In genomic region chr16:81136331-81137011, GRCh38 we compare ENCODE assay signal across 16 cellular contexts. TPM values are rescaled to one million over a fixed set of nuclear protein-coding genes. Genes with fewer than 3 reads are reported as not detected.
DNase-seq lines count a peak whose midpoint lies in the region; ATAC-seq and TF ChIP-seq lines count a peak whose summit lies in the region.
"Had no signal": no experiment of that assay in that cellular context is flagged by ENCODE, and none has a peak within 500 bp of the region (broad histone marks: within the 10 kb centered on the region; RNA-seq: fewer than 3 reads in every experiment).

No MANE protein-coding gene starts in this region.

- CTCF ChIA-PET in activated CD4-positive, alpha-beta T cell treated with anti-CD3 and anti-CD28 coated beads for 36 hours (lab: Charles Lee), result interaction anchor here (0.7 to 0.9 kb wide), 2 partner anchors 103 to 132 kb away, joined by 3 read pairs; no protein-coding TSS in a partner anchor

- no peaks in the 10 kb centered on the region for H3K9me3 Mint-ChIP-seq in brain
- H3K9me3 Mint-ChIP-seq in activated CD4-positive, alpha-beta T cell treated with anti-CD3 and anti-CD28 coated beads for 36 hours (ENCODE audit: low read depth), result no peaks in the 10 kb centered on the region
- H3K9me3 Mint-ChIP-seq: activated T-cell treated with anti-CD3 and anti-CD28 coated beads, Interleukin-2, amount 50 U/mL, for 24 hours; naive B cell; T-cell had no signal

- peaks cover 19% of the 10 kb centered on the region for H3K4me1 Mint-ChIP-seq in brain
- H3K4me1 Mint-ChIP-seq in activated CD4-positive, alpha-beta T cell treated with anti-CD3 and anti-CD28 coated beads for 36 hours, result no peaks in the 10 kb centered on the region
- H3K4me1 Mint-ChIP-seq: naive B cell, T-cell had no signal

- DNase-seq in NCI-H1092 treated with DMSO at 0.1 percent for 48 hours (lab: John Stamatoyannopoulos, UW) (peak; percentile 40), NCI-H1092 (lab: John Stamatoyannopoulos, UW) (no peak), medulla oblongata (ENCODE audit: extremely low spot score) (peak; percentile 54), AML-193 (lab: John Stamatoyannopoulos, UW) (no peak), NCI-H2081 treated with DMSO at 0.1 percent for 48 hours (lab: John Stamatoyannopoulos, UW) (no peak)
- DNase-seq in activated CD4-positive, alpha-beta T cell treated with anti-CD3 and anti-CD28 coated beads for 36 hours, result no peak
- DNase-seq: activated T-cell treated with anti-CD3 and anti-CD28 coated beads, Interleukin-2, amount 50 U/mL, for 24 hours; effector CD8-positive, alpha-beta T cell; foreskin melanocyte; H7; Kasumi-1; naive B cell; Peyer's patch; T-cell had no signal

- TF ChIP-seq CTCF in brain (conservative IDR thresholded peaks at IDR 0.05), result no peak

- intact Hi-C loops in activated CD4-positive, alpha-beta T cell treated with anti-CD3 and anti-CD28 coated beads for 36 hours (cut with DNase I, micrococcal nuclease), result no loop called here

- peak overlapping the region in 3 of 5 experiments; percentile 30 to 68 (median 51) for H3K4me3 Mint-ChIP-seq in brain
- H3K4me3 Mint-ChIP-seq in activated CD4-positive, alpha-beta T cell treated with anti-CD3 and anti-CD28 coated beads for 36 hours, result no peak overlapping the region
- H3K4me3 Mint-ChIP-seq: activated T-cell treated with anti-CD3 and anti-CD28 coated beads, Interleukin-2, amount 50 U/mL, for 24 hours; naive B cell; T-cell had no signal

- POLR2A ChIA-PET in activated CD4-positive, alpha-beta T cell treated with anti-CD3 and anti-CD28 coated beads for 36 hours (lab: Charles Lee), result no interaction called here

- peak overlapping the region; percentile 57 to 91 (median 76) for H3K27ac Mint-ChIP-seq in brain
- no peak overlapping the region for H3K27ac Mint-ChIP-seq in activated CD4-positive, alpha-beta T cell treated with anti-CD3 and anti-CD28 coated beads for 36 hours
- H3K27ac Mint-ChIP-seq: activated T-cell treated with anti-CD3 and anti-CD28 coated beads, Interleukin-2, amount 50 U/mL, for 24 hours; T-cell had no signal

- no peak for ATAC-seq in activated CD4-positive, alpha-beta T cell treated with anti-CD3 and anti-CD28 coated beads for 36 hours
- ATAC-seq: T-cell had no signal

- H3K36me3 Mint-ChIP-seq in brain, result no peaks in the 10 kb centered on the region
- no peaks in the 10 kb centered on the region for H3K36me3 Mint-ChIP-seq in activated CD4-positive, alpha-beta T cell treated with anti-CD3 and anti-CD28 coated beads for 36 hours (ENCODE audit: low read depth)
- H3K36me3 Mint-ChIP-seq: naive B cell, T-cell had no signal

- H3K27me3 Mint-ChIP-seq in brain, result peaks cover 5% of the 10 kb centered on the region
- H3K27me3 Mint-ChIP-seq in activated CD4-positive, alpha-beta T cell treated with anti-CD3 and anti-CD28 coated beads for 36 hours, result no peaks in the 10 kb centered on the region
- H3K27me3 Mint-ChIP-seq: activated T-cell treated with anti-CD3 and anti-CD28 coated beads, Interleukin-2, amount 50 U/mL, for 24 hours had no signal

- peak overlapping the region; percentile 67 for H3K27ac ChIP-seq in temporal lobe (ENCODE audit: low read depth, low read length)

RNA-seq across cellular contexts. Expression of gene GCSH, which starts 40.3 kb away (rescaled TPM):
- polyA plus RNA-seq in brain (ENCODE audit: insufficient read depth, low read depth, low replicate concordance), result 34.3 TPM
- 25.8 TPM for total RNA-seq in temporal lobe
- total RNA-seq in activated CD4-positive, alpha-beta T cell treated with anti-CD3 and anti-CD28 coated beads for 36 hours, result 10 to 100 TPM; 22.2 to 24.9 TPM

RNA-seq across cellular contexts. Expression of gene C16orf46, which starts 59.4 kb away (rescaled TPM):
- 3.2 TPM for polyA plus RNA-seq in brain (ENCODE audit: insufficient read depth, low read depth, low replicate concordance)
- total RNA-seq in temporal lobe, result 3.7 TPM
- total RNA-seq in activated CD4-positive, alpha-beta T cell treated with anti-CD3 and anti-CD28 coated beads for 36 hours, result under 1 TPM; 0.28 to 0.34 TPM

Comparison
In these comparisons a context has a peak if more than half of its experiments do, and no peak if none do; other contexts are left out.
1. DNase-seq: peak in NCI-H1092 treated with DMSO at 0.1 percent for 48 hours (single experiment) and medulla oblongata (single experiment); none in NCI-H1092 (single experiment), AML-193 (0 of 2), activated CD4-positive, alpha-beta T cell treated with anti-CD3 and anti-CD28 coated beads for 36 hours (single experiment) and NCI-H2081 treated with DMSO at 0.1 percent for 48 hours (single experiment).